8 cellular contexts compared by ENCODE assay signal in the genomic region with DNA sequence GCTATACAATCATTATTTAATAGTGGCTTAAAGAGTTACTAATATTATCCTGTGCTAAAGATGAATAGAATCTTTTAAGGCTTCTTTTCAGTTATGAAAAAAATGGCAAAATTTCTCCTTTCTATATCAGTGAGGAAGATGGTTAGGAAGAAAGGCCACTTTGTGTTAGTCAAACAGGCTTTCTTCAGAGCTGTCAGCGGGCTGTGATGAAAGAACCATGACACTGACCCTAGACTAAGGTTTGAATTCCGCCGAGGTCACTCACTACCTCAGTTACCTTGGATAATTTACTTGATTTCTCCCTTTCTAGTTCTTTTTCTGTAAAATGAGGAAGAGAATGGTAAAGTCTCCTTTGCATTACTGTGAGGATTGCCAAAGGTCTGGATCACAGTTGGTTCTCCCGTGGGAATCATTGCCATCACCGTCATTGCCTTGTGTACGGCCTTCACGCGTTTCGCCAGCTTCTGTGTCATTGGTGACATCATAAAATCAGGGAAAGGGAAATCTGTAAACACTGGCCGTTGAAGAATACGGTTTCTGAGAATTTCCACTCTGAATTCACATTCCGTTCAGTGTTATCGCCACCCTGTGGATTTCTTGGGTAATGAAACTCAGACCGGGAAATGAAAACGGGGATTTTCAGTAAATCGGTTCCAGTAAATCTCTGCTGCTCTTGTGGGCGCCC.
DNase-seq lines count a peak whose midpoint lies in the region; ATAC-seq and FAIRE-seq lines count a peak whose summit lies in the region.

No MANE protein-coding gene starts in this region.

- DNase-seq in AG08396 (ENCODE audit: low spot score) (peak; percentile 78), NCI-H345 treated with DMSO at 0.1 percent for 48 hours (lab: John Stamatoyannopoulos, UW; ENCODE audit: unreplicated experiment) (peak; percentile 80), left kidney (ENCODE audit: low read depth, low spot score) (peak; percentile 95)
- peak; percentile 43 for DNase-seq in activated CD4-positive, alpha-beta T cell treated with anti-CD3 and anti-CD28 coated beads for 1 hour
- peak; percentile 65 for DNase-seq in stimulated activated CD4-positive, alpha-beta T cell treated with anti-CD3 and anti-CD28 coated beads, Interleukin-2, amount 100 ng/mL, for 4 hours (ENCODE audit: low read depth)

- FAIRE-seq in colon (lab: Jason Lieb, UNC), result peak; percentile 5

- ATAC-seq in GM18868 (IDR thresholded peaks at IDR 0.05; ENCODE audit: unreplicated experiment), result peak; percentile 97
- peak; percentile 90 for ATAC-seq in HG03159 (IDR thresholded peaks at IDR 0.05; ENCODE audit: unreplicated experiment)

Comparison
In these comparisons a context has a peak if more than half of its experiments do, and no peak if none do; other contexts are left out.
1. Peak in every context shown above with its lines: DNase-seq and ATAC-seq.
2. DNase-seq: peak in every context shown above with its lines; median percentile 95 in left kidney; 80 in NCI-H345 treated with DMSO at 0.1 percent for 48 hours; 78 in AG08396; 65 in stimulated activated CD4-positive, alpha-beta T cell treated with anti-CD3 and anti-CD28 coated beads, Interleukin-2, amount 100 ng/mL, for 4 hours; 43 in activated CD4-positive, alpha-beta T cell treated with anti-CD3 and anti-CD28 coated beads for 1 hour.